8 cellular contexts compared by ENCODE assay signal in the genomic region with DNA sequence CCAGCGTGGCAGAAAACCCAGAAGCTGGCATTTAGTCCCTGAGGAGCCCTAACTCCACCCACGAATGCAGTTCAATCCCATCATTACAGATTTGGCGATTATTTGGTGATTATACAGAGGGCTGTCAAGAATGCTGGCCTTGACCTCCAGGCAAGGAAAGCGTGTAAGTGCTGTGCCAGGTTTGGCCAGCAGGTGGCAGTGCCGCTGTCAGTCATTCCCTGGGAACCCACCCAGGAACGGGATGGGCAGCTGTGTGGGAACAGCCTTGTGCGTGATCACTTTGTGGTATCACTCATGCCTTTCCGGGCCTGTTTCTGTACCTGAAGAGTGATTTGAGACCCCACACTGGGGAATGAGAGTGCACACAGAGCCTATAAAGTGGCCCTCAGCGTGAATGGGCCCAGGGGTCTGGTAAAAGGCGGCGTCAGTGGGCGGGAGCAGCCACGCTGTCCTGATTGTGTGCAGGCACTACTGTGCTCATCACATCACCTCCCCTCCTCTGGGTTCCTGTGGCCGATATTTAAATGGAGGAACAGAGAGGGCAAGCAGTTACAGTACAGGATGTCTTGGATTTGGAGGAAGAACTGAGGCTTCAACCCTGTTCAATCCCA.
DNase-seq lines count a peak whose midpoint lies in the region; ATAC-seq and TF ChIP-seq lines count a peak whose summit lies in the region.

No MANE protein-coding gene starts in this region.

- DNase-seq in DMS53 treated with DMSO at 0.1 percent for 48 hours (lab: John Stamatoyannopoulos, UW; ENCODE audit: unreplicated experiment) = peak; percentile 9
- peak; percentile 78 for DNase-seq in HuH-7.5 (ENCODE audit: low spot score)
- peak; percentile 73 for DNase-seq in activated CD4-positive, CD25-positive, alpha-beta regulatory T cell treated with anti-CD3 and anti-CD28 coated beads, Interleukin-2, amount 50 U/mL, for 72 hours
- peak; percentile 57 to 74 for DNase-seq in cardiac fibroblast (ENCODE audit: low read depth in 2 of 2)
- peak; percentile 74 for DNase-seq in left kidney (ENCODE audit: low read depth, low spot score)
- peak; percentile 11 to 59 (median 22) for DNase-seq in stimulated activated CD4-positive, alpha-beta T cell treated with anti-CD3 and anti-CD28 coated beads, TNF-alpha, amount 100 ng/mL, for 24 hours (ENCODE audit: low read depth in 3 of 3)
- DNase-seq in NCI-H1436 (lab: John Stamatoyannopoulos, UW) = no peak

- peak; percentile 97 for TF ChIP-seq CTCF in cardiac fibroblast (IDR thresholded peaks at IDR 0.05; ENCODE audit: low read depth, low read length)

- ATAC-seq in GM18502 (IDR thresholded peaks at IDR 0.05; ENCODE audit: poor library complexity, unreplicated experiment) = no peak

- no peak overlapping the region for H3K4me3 ChIP-seq in cardiac fibroblast (replicated peaks in 1 of 2; ENCODE audit: low read depth in 2 of 2, low read length in 2 of 2)
